Comparison of ENCODE assay signal across 12 cellular contexts in genomic region chr12:110737532-110737931, GRCh38. TPM values are rescaled to one million over a fixed set of nuclear protein-coding genes. Genes with fewer than 3 reads are reported as not detected.
DNase-seq lines count a peak whose midpoint lies in the region; ATAC-seq and TF ChIP-seq lines count a peak whose summit lies in the region.
"Had no signal": no experiment of that assay in that cellular context is flagged by ENCODE, and none has a peak within 500 bp of the region (broad histone marks: within the 10 kb centered on the region; RNA-seq: fewer than 3 reads in every experiment).

No MANE protein-coding gene starts in this region.

- peak overlapping the region; percentile 27 for H3K27ac ChIP-seq in CD4-positive, alpha-beta memory T cell (ENCODE audit: low read depth, low read length)
- H3K27ac ChIP-seq in naive thymus-derived CD4-positive, alpha-beta T cell (ENCODE audit: low read depth, low read length): no peak overlapping the region
- H3K27ac ChIP-seq: colonic mucosa, WERI-Rb-1 had no signal

- no peaks in the 10 kb centered on the region for H3K9me3 ChIP-seq in CD4-positive, alpha-beta memory T cell (ENCODE audit: control insufficient read depth in 1 of 2, low read length in 2 of 2)
- no peaks in the 10 kb centered on the region for H3K9me3 ChIP-seq in naive thymus-derived CD4-positive, alpha-beta T cell (ENCODE audit: control insufficient read depth in 2 of 3, low read length in 3 of 3)
- H3K9me3 ChIP-seq: colonic mucosa had no signal

- peak in 1 of 5 donors; percentile 22 for DNase-seq in CD4-positive, alpha-beta memory T cell
- DNase-seq in HFFc6 (no peak), NCI-H446 (lab: John Stamatoyannopoulos, UW) (no peak), foreskin melanocyte (no peak)
- no peak for DNase-seq in naive thymus-derived CD4-positive, alpha-beta T cell
- DNase-seq: activated gamma-delta T cell, colonic mucosa, NCI-H146, NCI-H526, WERI-Rb-1 had no signal

- H3K4me3 Mint-ChIP-seq in CD4-positive, alpha-beta memory T cell: peak overlapping the region; percentile 78 to 100 (median 86)
- peak overlapping the region; percentile 32; the same call in 1 of the 2 replicates for H3K4me3 Mint-ChIP-seq in HFFc6
- peak overlapping the region; percentile 84 for H3K4me3 Mint-ChIP-seq in activated naive CD8-positive, alpha-beta T cell
- H3K4me3 Mint-ChIP-seq in naive thymus-derived CD4-positive, alpha-beta T cell: peak overlapping the region; percentile 46 to 100 (median 83)

- peak overlapping the region; percentile 81 to 96 (median 91) for H3K27ac Mint-ChIP-seq in CD4-positive, alpha-beta memory T cell
- H3K27ac Mint-ChIP-seq in HFFc6: peak overlapping the region; percentile 58
- peak overlapping the region; percentile 86 for H3K27ac Mint-ChIP-seq in activated naive CD8-positive, alpha-beta T cell
- H3K27ac Mint-ChIP-seq in naive thymus-derived CD4-positive, alpha-beta T cell: peak overlapping the region in 8 of 9 donors; percentile 38 to 89 (median 68)

- peak overlapping the region in 1 of 2 donors; percentile 33 for H3K4me3 ChIP-seq in CD4-positive, alpha-beta memory T cell (ENCODE audit: low read length in 2 of 2)
- no peak overlapping the region for H3K4me3 ChIP-seq in naive thymus-derived CD4-positive, alpha-beta T cell (ENCODE audit: low read length)
- H3K4me3 ChIP-seq: colonic mucosa had no signal

- intact Hi-C loops in CD4-positive, alpha-beta memory T cell (cut with micrococcal nuclease): no loop called here
- intact Hi-C loops in naive thymus-derived CD4-positive, alpha-beta T cell (cut with micrococcal nuclease): no loop called here

- peaks cover 87% of the 10 kb centered on the region for H3K4me1 ChIP-seq in CD4-positive, alpha-beta memory T cell (ENCODE audit: insufficient read depth, low read length)
- peaks cover 44 to 49% of the 10 kb centered on the region in 2 donors for H3K4me1 ChIP-seq in naive thymus-derived CD4-positive, alpha-beta T cell (ENCODE audit: control insufficient read depth in 2 of 2, insufficient read depth in 2 of 2, low read length in 2 of 2)

- H3K9me3 Mint-ChIP-seq in CD4-positive, alpha-beta memory T cell: peaks cover 0 to 3% (median 0%) of the 10 kb centered on the region in 8 donors
- H3K9me3 Mint-ChIP-seq in HFFc6: no peaks in the 10 kb centered on the region
- H3K9me3 Mint-ChIP-seq in activated naive CD8-positive, alpha-beta T cell (ENCODE audit: low read depth): no peaks in the 10 kb centered on the region
- no peaks in the 10 kb centered on the region for H3K9me3 Mint-ChIP-seq in naive thymus-derived CD4-positive, alpha-beta T cell

- H3K27me3 Mint-ChIP-seq in CD4-positive, alpha-beta memory T cell: no peaks in the 10 kb centered on the region
- H3K27me3 Mint-ChIP-seq in HFFc6 (ENCODE audit: insufficient read depth): no peaks in the 10 kb centered on the region; the same call in 1 of the 2 replicates
- no peaks in the 10 kb centered on the region for H3K27me3 Mint-ChIP-seq in activated naive CD8-positive, alpha-beta T cell
- H3K27me3 Mint-ChIP-seq in naive thymus-derived CD4-positive, alpha-beta T cell: no peaks in the 10 kb centered on the region

- peaks cover 50 to 91% (median 69%) of the 10 kb centered on the region in 4 donors for H3K4me1 Mint-ChIP-seq in CD4-positive, alpha-beta memory T cell
- peaks cover 72% of the 10 kb centered on the region for H3K4me1 Mint-ChIP-seq in HFFc6 (ENCODE audit: low read depth)
- peaks cover 71% of the 10 kb centered on the region for H3K4me1 Mint-ChIP-seq in activated naive CD8-positive, alpha-beta T cell (ENCODE audit: low read depth)
- H3K4me1 Mint-ChIP-seq in naive thymus-derived CD4-positive, alpha-beta T cell: peaks cover 53 to 87% (median 77%) of the 10 kb centered on the region in 7 donors

- H3K27me3 ChIP-seq in CD4-positive, alpha-beta memory T cell (ENCODE audit: insufficient read depth, low read length): no peaks in the 10 kb centered on the region
- no peaks in the 10 kb centered on the region for H3K27me3 ChIP-seq in naive thymus-derived CD4-positive, alpha-beta T cell (ENCODE audit: control insufficient read depth in 2 of 2, insufficient read depth in 2 of 2, low read length in 2 of 2)
- H3K27me3 ChIP-seq: colonic mucosa had no signal

- peaks cover 9% of the 10 kb centered on the region for H3K36me3 ChIP-seq in CD4-positive, alpha-beta memory T cell (ENCODE audit: insufficient read depth, low read length)
- H3K36me3 ChIP-seq in naive thymus-derived CD4-positive, alpha-beta T cell (ENCODE audit: control insufficient read depth in 2 of 3, insufficient read depth in 3 of 3, low read length in 3 of 3): peaks cover 0 to 30% (median 0%) of the 10 kb centered on the region in 3 experiments
- H3K36me3 ChIP-seq: colonic mucosa had no signal

- CTCF ChIA-PET in CD4-positive, alpha-beta memory T cell (lab: Charles Lee; ENCODE audit: partially characterized antibody): interaction anchor here (1.0 to 1.4 kb wide), 3 partner anchors 44 to 288 kb away, joined by 4 read pairs; partner anchors contain the start of gene ARPC3
- CTCF ChIA-PET in naive thymus-derived CD4-positive, alpha-beta T cell (lab: Charles Lee): interaction anchor here (0.7 kb wide), 1 partner anchor 43 kb away, joined by 3 read pairs; no protein-coding TSS in a partner anchor

- no peak for ATAC-seq in naive thymus-derived CD4-positive, alpha-beta T cell
- no peak for ATAC-seq in GM21381 (IDR thresholded peaks at IDR 0.05; ENCODE audit: unreplicated experiment)

- no peak for TF ChIP-seq CTCF in HFFc6 (IDR thresholded peaks at IDR 0.05)

- POLR2A ChIA-PET in CD4-positive, alpha-beta memory T cell (lab: Charles Lee; ENCODE audit: partially characterized antibody): interaction anchor here (0.7 to 2.1 kb wide), 3 partner anchors 10 to 750 kb away, joined by 3 to 12 read pairs (median 4); no protein-coding TSS in a partner anchor
- POLR2A ChIA-PET in naive thymus-derived CD4-positive, alpha-beta T cell (lab: Charles Lee): interaction anchor here (0.9 to 1.1 kb wide), 2 partner anchors 10 to 36 kb away, joined by 3 to 4 read pairs; no protein-coding TSS in a partner anchor

- H3K36me3 Mint-ChIP-seq in CD4-positive, alpha-beta memory T cell: peaks cover 10 to 44% of the 10 kb centered on the region in 2 donors
- H3K36me3 Mint-ChIP-seq in HFFc6 (ENCODE audit: low read depth): peaks cover 16% of the 10 kb centered on the region
- peaks cover 3% of the 10 kb centered on the region for H3K36me3 Mint-ChIP-seq in activated naive CD8-positive, alpha-beta T cell
- H3K36me3 Mint-ChIP-seq in naive thymus-derived CD4-positive, alpha-beta T cell: peaks cover 4 to 32% (median 11%) of the 10 kb centered on the region in 5 donors

RNA-seq across cellular contexts. Expression of gene PPP1CC, which starts 5.2 kb away (rescaled TPM):
- total RNA-seq in CD4-positive, alpha-beta memory T cell: 100 to 1,000 TPM; 147 to 168 TPM
- 100 to 1,000 TPM; 140 to 216 TPM for polyA plus RNA-seq in CD4-positive, alpha-beta memory T cell
- 100 to 1,000 TPM in 5 of 6 experiments, 10 to 100 TPM in 1; 95.2 to 140 (median 134) TPM for total RNA-seq in HFFc6 (2021; fragmentation: NEBNext Ultra II Directional; extraction: Animal tissue kit (Norgen Biotek cat#: 25700))
- total RNA-seq in naive thymus-derived CD4-positive, alpha-beta T cell: 100 to 1,000 TPM; 108 to 218 (median 145) TPM
- polyA plus RNA-seq in naive thymus-derived CD4-positive, alpha-beta T cell: 100 to 1,000 TPM; 126 to 138 TPM

RNA-seq across cellular contexts. Expression of gene HVCN1, which starts 48.6 kb away (rescaled TPM):
- total RNA-seq in CD4-positive, alpha-beta memory T cell: 1 to 10 TPM; 6.4 to 7.8 TPM
- polyA plus RNA-seq in CD4-positive, alpha-beta memory T cell: 10 to 100 TPM in 1 of 2 donors, 1 to 10 TPM in 1; 7.4 to 16.4 TPM
- under 1 TPM in 5 of 6 experiments, not detected in 1; 0.09 to 0.71 (median 0.33) TPM for total RNA-seq in HFFc6 (2021; fragmentation: NEBNext Ultra II Directional; extraction: Animal tissue kit (Norgen Biotek cat#: 25700))
- total RNA-seq in naive thymus-derived CD4-positive, alpha-beta T cell: 10 to 100 TPM in 4 of 5 experiments, 1 to 10 TPM in 1; 6.4 to 24.8 (median 11.7) TPM
- 10 to 100 TPM; 15.2 to 25.3 TPM for polyA plus RNA-seq in naive thymus-derived CD4-positive, alpha-beta T cell

Comparison
In these comparisons a context has a peak if more than half of its experiments do, and no peak if none do; other contexts are left out.
1. H3K4me3 Mint-ChIP-seq: peak in every context shown above with its lines; median percentile 86 in CD4-positive, alpha-beta memory T cell; 84 in activated naive CD8-positive, alpha-beta T cell; 83 in naive thymus-derived CD4-positive, alpha-beta T cell; 32 in HFFc6.
2. RNA of gene HVCN1, which starts 48.6 kb away (total RNA-seq): 6.4 to 24.8 TPM in naive thymus-derived CD4-positive, alpha-beta T cell and 6.4 to 7.8 TPM in CD4-positive, alpha-beta memory T cell; 0.09 to 0.71 TPM in HFFc6; every median in the first group is over 4 times any median in the second.
3. Peak in every context shown above with its lines, with median percentiles within 50 percentile points of each other: H3K27ac Mint-ChIP-seq.